Comparison of ENCODE assay signal across 19 cellular contexts in the genomic region with DNA sequence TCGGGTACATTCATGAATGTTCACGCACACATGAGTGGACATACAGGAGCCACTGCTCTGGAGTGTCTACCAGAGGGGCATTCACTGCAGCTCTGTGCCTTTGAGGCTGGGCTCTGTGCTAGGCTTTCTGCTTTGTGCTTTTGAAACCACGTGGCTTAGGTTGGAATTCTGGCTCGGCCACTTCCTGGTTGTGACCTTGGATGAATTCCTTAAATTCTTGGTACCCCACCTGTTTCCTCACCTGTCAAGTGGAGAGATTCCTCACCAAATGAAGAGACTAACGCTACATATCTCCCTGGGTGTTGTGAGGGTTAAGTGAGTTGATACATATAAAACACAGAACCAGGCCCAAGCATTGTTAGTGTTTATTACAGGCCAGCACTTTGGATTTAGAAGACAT.
DNase-seq lines count a peak whose midpoint lies in the region; ATAC-seq and TF ChIP-seq lines count a peak whose summit lies in the region.
"Had no signal": no experiment of that assay in that cellular context is flagged by ENCODE, and none has a peak within 500 bp of the region (broad histone marks: within the 10 kb centered on the region; RNA-seq: fewer than 3 reads in every experiment).

No MANE protein-coding gene starts in this region.

- no peaks in the 10 kb centered on the region for H3K27me3 Mint-ChIP-seq in activated CD4-positive, alpha-beta T cell treated with anti-CD3 and anti-CD28 coated beads, Interleukin-2, amount 10 ng/mL, durations not matched to agents 7 days and 5 days

- DNase-seq in activated CD4-positive, alpha-beta T cell treated with anti-CD3 and anti-CD28 coated beads, Interleukin-2, amount 10 ng/mL, durations not matched to agents 7 days and 5 days: no peak
- DNase-seq in activated CD4-positive, alpha-beta T cell treated with anti-CD3 and anti-CD28 coated beads, Interleukin-2, amount 50 U/mL, for 1 hour: no peak
- DNase-seq in SW480 (ENCODE audit: low spot score): peak; percentile 16
- DNase-seq in iPS DF 19.7 (ENCODE audit: low read depth, low spot score): peak; percentile 78
- no peak for DNase-seq in stimulated activated effector memory CD8-positive, alpha-beta T cell treated with anti-CD3 and anti-CD28 coated beads, Interleukin-12 subunit alpha, Interleukin-12 subunit beta, amount 100 ng/mL, for 72 hours (ENCODE audit: low spot score in 2 of 2)
- DNase-seq in GM13977 (ENCODE audit: low spot score): no peak
- DNase-seq in EL: no peak
- DNase-seq in NCI-H1417 treated with DMSO at 0.1 percent for 48 hours (lab: John Stamatoyannopoulos, UW): no peak
- DNase-seq: DMS79, GDM1, Karpas-422, MM.1S, NCI-H1105 treated with DMSO at 0.1 percent for 48 hours, NCI-H1930, NCI-H2171, NCI-H446 treated with DMSO at 0.1 percent for 48 hours, NCI-H748 treated with DMSO at 0.1 percent for 48 hours, PC-9 had no signal

- H3K9me3 Mint-ChIP-seq in activated CD4-positive, alpha-beta T cell treated with anti-CD3 and anti-CD28 coated beads, Interleukin-2, amount 10 ng/mL, durations not matched to agents 7 days and 5 days: peaks cover 13% of the 10 kb centered on the region
- H3K9me3 Mint-ChIP-seq in stimulated activated effector memory CD8-positive, alpha-beta T cell treated with anti-CD3 and anti-CD28 coated beads, Interleukin-12 subunit alpha, Interleukin-12 subunit beta, amount 100 ng/mL, for 72 hours: no peaks in the 10 kb centered on the region

- CTCF ChIA-PET in activated CD4-positive, alpha-beta T cell treated with anti-CD3 and anti-CD28 coated beads, Interleukin-2, amount 10 ng/mL, durations not matched to agents 7 days and 5 days (lab: Charles Lee): no interaction called here

- peak overlapping the region; percentile 43 for H3K27ac Mint-ChIP-seq in activated CD4-positive, alpha-beta T cell treated with anti-CD3 and anti-CD28 coated beads, Interleukin-2, amount 10 ng/mL, durations not matched to agents 7 days and 5 days
- peak overlapping the region; percentile 15 for H3K27ac Mint-ChIP-seq in stimulated activated effector memory CD8-positive, alpha-beta T cell treated with anti-CD3 and anti-CD28 coated beads, Interleukin-12 subunit alpha, Interleukin-12 subunit beta, amount 100 ng/mL, for 72 hours

- peaks cover 56% of the 10 kb centered on the region for H3K4me1 Mint-ChIP-seq in activated CD4-positive, alpha-beta T cell treated with anti-CD3 and anti-CD28 coated beads, Interleukin-2, amount 10 ng/mL, durations not matched to agents 7 days and 5 days
- H3K4me1 Mint-ChIP-seq in stimulated activated effector memory CD8-positive, alpha-beta T cell treated with anti-CD3 and anti-CD28 coated beads, Interleukin-12 subunit alpha, Interleukin-12 subunit beta, amount 100 ng/mL, for 72 hours: peaks cover 57% of the 10 kb centered on the region

- no peak for TF ChIP-seq CTCF in GM13977 (IDR thresholded peaks at IDR 0.05; ENCODE audit: extremely low read depth, insufficient read depth, missing control alignments)

- POLR2A ChIA-PET in activated CD4-positive, alpha-beta T cell treated with anti-CD3 and anti-CD28 coated beads, Interleukin-2, amount 10 ng/mL, durations not matched to agents 7 days and 5 days (lab: Charles Lee): no interaction called here

- in situ Hi-C loops in GM13977 (cut with MboI; ENCODE audit: low pct_unique_long_range_greater_than_20kb, low sequenced_read_pairs, unreplicated experiment): no loop called here

- peaks cover 10% of the 10 kb centered on the region for H3K36me3 Mint-ChIP-seq in activated CD4-positive, alpha-beta T cell treated with anti-CD3 and anti-CD28 coated beads, Interleukin-2, amount 10 ng/mL, durations not matched to agents 7 days and 5 days (ENCODE audit: low read depth)
- no peaks in the 10 kb centered on the region for H3K36me3 Mint-ChIP-seq in stimulated activated effector memory CD8-positive, alpha-beta T cell treated with anti-CD3 and anti-CD28 coated beads, Interleukin-12 subunit alpha, Interleukin-12 subunit beta, amount 100 ng/mL, for 72 hours
- H3K36me3 Mint-ChIP-seq: CD14-positive monocyte had no signal

- ATAC-seq in stimulated activated effector memory CD8-positive, alpha-beta T cell treated with anti-CD3 and anti-CD28 coated beads, Interleukin-12 subunit alpha, Interleukin-12 subunit beta, amount 100 ng/mL, for 72 hours: no peak

- no peak overlapping the region for H3K4me3 Mint-ChIP-seq in activated CD4-positive, alpha-beta T cell treated with anti-CD3 and anti-CD28 coated beads, Interleukin-2, amount 10 ng/mL, durations not matched to agents 7 days and 5 days
- no peak overlapping the region for H3K4me3 Mint-ChIP-seq in stimulated activated effector memory CD8-positive, alpha-beta T cell treated with anti-CD3 and anti-CD28 coated beads, Interleukin-12 subunit alpha, Interleukin-12 subunit beta, amount 100 ng/mL, for 72 hours
- H3K4me3 Mint-ChIP-seq: CD14-positive monocyte had no signal

Comparison
In these comparisons a context has a peak if more than half of its experiments do, and no peak if none do; other contexts are left out.
1. DNase-seq: peak in SW480 (single experiment) and iPS DF 19.7 (single experiment); none in activated CD4-positive, alpha-beta T cell treated with anti-CD3 and anti-CD28 coated beads, Interleukin-2, amount 10 ng/mL, durations not matched to agents 7 days and 5 days (single experiment), activated CD4-positive, alpha-beta T cell treated with anti-CD3 and anti-CD28 coated beads, Interleukin-2, amount 50 U/mL, for 1 hour (single experiment), stimulated activated effector memory CD8-positive, alpha-beta T cell treated with anti-CD3 and anti-CD28 coated beads, Interleukin-12 subunit alpha, Interleukin-12 subunit beta, amount 100 ng/mL, for 72 hours (0 of 2), GM13977 (single experiment), EL (single experiment) and NCI-H1417 treated with DMSO at 0.1 percent for 48 hours (single experiment).